In genomic region chr6:117906905-117907599, GRCh38 we compare ENCODE assay signal across 8 cellular contexts.
A peak's percentile ranks its signal among the peaks of the same experiment; 100 is the strongest.
DNase-seq lines count a peak whose midpoint lies in the region; ATAC-seq and TF ChIP-seq lines count a peak whose summit lies in the region.

Gene SLC35F1 (plus strand): TSS chr6:117907264.

- peak; percentile 55 for DNase-seq in AG08396 (ENCODE audit: low spot score)
- DNase-seq in NCI-H526 (lab: John Stamatoyannopoulos, UW), result peak; percentile 18 to 86
- DNase-seq in amniotic epithelial cell (ENCODE audit: low read depth), result peak; percentile 13
- peak; percentile 47 to 49 for DNase-seq in hippocampal formation (lab: John Stamatoyannopoulos, UW)
- DNase-seq in retina, result peak; percentile 92
- DNase-seq in NCI-H187 treated with DMSO at 0.1 percent for 48 hours (lab: John Stamatoyannopoulos, UW), result no peak

- TF ChIP-seq POLR2A in GM18505 (IDR thresholded peaks at IDR 0.05; ENCODE audit: borderline replicate concordance, extremely low read depth, insufficient read depth, insufficient read length), result no peak

- peak; percentile 69 for ATAC-seq in GM18505 (IDR thresholded peaks at IDR 0.05; ENCODE audit: unreplicated experiment)
- peak; percentile 45 for ATAC-seq in HG02981 (IDR thresholded peaks at IDR 0.05; ENCODE audit: unreplicated experiment)
